In the genomic region with DNA sequence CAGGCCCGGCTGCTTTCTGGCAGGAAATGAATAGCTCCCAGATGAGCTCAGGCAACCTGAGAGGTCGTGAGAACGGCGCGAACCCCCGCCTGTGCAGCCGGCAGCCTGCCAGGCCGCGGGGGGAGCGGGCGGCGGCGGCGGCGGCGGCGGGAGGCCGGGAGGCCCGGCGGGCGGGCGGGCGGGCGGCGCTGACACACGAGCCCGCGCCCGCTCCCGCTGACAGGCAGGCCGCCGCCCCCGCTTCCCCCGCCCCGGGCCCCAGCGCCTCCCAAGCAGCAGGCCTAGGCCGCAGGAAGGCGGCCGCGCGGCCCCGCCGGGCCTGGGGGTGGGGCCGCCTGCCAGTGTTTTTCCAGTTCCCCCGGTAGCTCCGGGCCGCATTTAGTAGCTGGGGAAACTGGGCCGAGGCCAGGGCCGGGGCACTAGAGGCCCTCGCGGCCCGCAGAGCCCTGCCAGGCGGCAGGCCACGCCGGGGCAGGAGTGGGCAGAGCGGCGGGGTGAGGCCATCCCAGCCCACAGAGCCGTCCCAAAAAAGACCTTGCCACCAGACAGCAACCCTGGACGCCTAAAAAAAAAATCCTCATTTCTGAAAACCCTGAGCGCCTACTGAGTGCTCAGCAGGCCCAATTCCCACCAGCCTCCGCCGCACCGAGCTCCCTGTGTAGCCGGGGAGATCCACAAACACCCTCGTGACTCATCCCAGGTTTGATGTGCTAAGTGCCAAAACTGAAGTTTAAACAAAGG, we compare ENCODE assay signal across 8 cellular contexts. TPM values are rescaled to one million over a fixed set of nuclear protein-coding genes. Genes with fewer than 3 reads are reported as not detected.
DNase-seq lines count a peak whose midpoint lies in the region; ATAC-seq and TF ChIP-seq lines count a peak whose summit lies in the region.

No MANE protein-coding gene starts in this region.

- WGBS in tibial nerve, 2 donors, result 2 to 3% methylated on average over 11 to 15 of the region's 65 CpGs

- no peaks in the 10 kb centered on the region for H3K36me3 Mint-ChIP-seq in activated naive CD8-positive, alpha-beta T cell treated with anti-CD3 and anti-CD28 coated beads for 36 hours
- no peaks in the 10 kb centered on the region for H3K36me3 Mint-ChIP-seq in glutamatergic neuron (ENCODE audit: unreplicated experiment)

- TF ChIP-seq EP300 in Ishikawa (IDR thresholded peaks at IDR 0.05; ENCODE audit: borderline replicate concordance), result peak; percentile 92
- TF ChIP-seq EP300 in tibial nerve (IDR thresholded peaks at IDR 0.05), result peak in 1 of 2 donors; percentile 72

- no peaks in the 10 kb centered on the region for H3K9me3 Mint-ChIP-seq in activated naive CD8-positive, alpha-beta T cell treated with anti-CD3 and anti-CD28 coated beads for 36 hours
- no peaks in the 10 kb centered on the region for H3K9me3 Mint-ChIP-seq in glutamatergic neuron (ENCODE audit: unreplicated experiment)

- H3K4me1 ChIP-seq in RWPE2 (ENCODE audit: insufficient read depth, poor library complexity, severe bottlenecking) (peaks cover 33% of the 10 kb centered on the region), tibial nerve (peaks cover 4 to 61% (median 35%) of the 10 kb centered on the region in 4 donors)

- peak overlapping the region; percentile 44 for H3K4me3 Mint-ChIP-seq in activated naive CD8-positive, alpha-beta T cell treated with anti-CD3 and anti-CD28 coated beads for 36 hours
- H3K4me3 Mint-ChIP-seq in glutamatergic neuron (ENCODE audit: unreplicated experiment), result peak overlapping the region; percentile 53

- peak; percentile 57 for ATAC-seq in GM21390 (IDR thresholded peaks at IDR 0.05; ENCODE audit: unreplicated experiment)
- peak; percentile 34 for ATAC-seq in RWPE2 (ENCODE audit: low read depth)
- peak; percentile 80 for ATAC-seq in omental fat pad (ENCODE audit: low FRiP score)

- H3K4me3 ChIP-seq in RWPE2 (ENCODE audit: severe bottlenecking) (peak overlapping the region; percentile 42), tibial nerve (peak overlapping the region; percentile 13 to 50 (median 37))

- no peaks in the 10 kb centered on the region for H3K27me3 ChIP-seq in RWPE2 (ENCODE audit: insufficient read depth, poor library complexity, severe bottlenecking)
- H3K27me3 ChIP-seq in tibial nerve, result no peaks in the 10 kb centered on the region

- no peak for TF ChIP-seq CTCF in RWPE2 (IDR thresholded peaks at IDR 0.05; ENCODE audit: poor library complexity, severe bottlenecking)
- TF ChIP-seq CTCF in glutamatergic neuron (IDR thresholded peaks at IDR 0.05; ENCODE audit: partially characterized antibody, unreplicated experiment), result no peak
- TF ChIP-seq CTCF in omental fat pad (IDR thresholded peaks at IDR 0.05), result no peak
- TF ChIP-seq CTCF in tibial nerve (IDR thresholded peaks at IDR 0.05), result no peak

- peak overlapping the region; percentile 99 for H3K27ac ChIP-seq in RWPE2 (ENCODE audit: poor library complexity, severe bottlenecking)
- H3K27ac ChIP-seq in tibial nerve, result peak overlapping the region; percentile 83 to 96 (median 90)

- DNase-seq in CMK (ENCODE audit: low read depth) (peak; percentile 67), RWPE2 (ENCODE audit: low spot score) (peak; percentile 92), glutamatergic neuron (peak; percentile 72), omental fat pad (ENCODE audit: low spot score) (peak; percentile 52), tibial nerve (ENCODE audit: low spot score in 2 of 2) (peak; percentile 61 to 73)
- DNase-seq in activated naive CD8-positive, alpha-beta T cell treated with anti-CD3 and anti-CD28 coated beads for 36 hours, result peak; percentile 75

- H3K36me3 ChIP-seq in RWPE2 (ENCODE audit: low read depth) (peaks cover 20% of the 10 kb centered on the region), tibial nerve (no peaks in the 10 kb centered on the region)

- TF ChIP-seq POLR2A in tibial nerve (IDR thresholded peaks at IDR 0.05), result no peak

- no peaks in the 10 kb centered on the region for H3K9me3 ChIP-seq in RWPE2 (ENCODE audit: severe bottlenecking)
- H3K9me3 ChIP-seq in tibial nerve, result no peaks in the 10 kb centered on the region

- peak; percentile 30; the same call in 1 of the 2 replicates for TF ChIP-seq RAD21 in Ishikawa (IDR thresholded peaks at IDR 0.05; ENCODE audit: low read depth)

- peaks cover 24% of the 10 kb centered on the region for H3K4me1 Mint-ChIP-seq in activated naive CD8-positive, alpha-beta T cell treated with anti-CD3 and anti-CD28 coated beads for 36 hours
- H3K4me1 Mint-ChIP-seq in glutamatergic neuron (ENCODE audit: low read depth, unreplicated experiment), result peaks cover 13% of the 10 kb centered on the region

- peaks cover 51% of the 10 kb centered on the region for H3K27me3 Mint-ChIP-seq in activated naive CD8-positive, alpha-beta T cell treated with anti-CD3 and anti-CD28 coated beads for 36 hours
- peaks cover 15% of the 10 kb centered on the region for H3K27me3 Mint-ChIP-seq in glutamatergic neuron (ENCODE audit: unreplicated experiment)

- H3K27ac Mint-ChIP-seq in activated naive CD8-positive, alpha-beta T cell treated with anti-CD3 and anti-CD28 coated beads for 36 hours, result peak overlapping the region; percentile 60
- H3K27ac Mint-ChIP-seq in glutamatergic neuron (ENCODE audit: unreplicated experiment), result peak overlapping the region; percentile 19

TF ChIP-seq in Ishikawa, 13 proteins besides CTCF, POLR2A, EP300 and RAD21:
- TF ChIP-seq CEBPB (IDR thresholded peaks at IDR 0.05) (no peak; the same call in 1 of the 2 replicates), CREB1 (IDR thresholded peaks at IDR 0.05; ENCODE audit: low read depth) (0 out of 2 replicates have a peak, but pooled peaks have one; percentile 13), USF1 (IDR thresholded peaks at IDR 0.05) (peak; percentile 47), TCF12 (IDR thresholded peaks at IDR 0.05; ENCODE audit: low read depth) (peak; percentile 93), ZBTB7A (IDR thresholded peaks at IDR 0.05; ENCODE audit: low read depth) (no peak), YY1 (IDR thresholded peaks at IDR 0.05; ENCODE audit: low read depth) (peak; percentile 10; the same call in 1 of the 2 replicates), MAX (IDR thresholded peaks at IDR 0.05) (peak; percentile 10), NFIC (IDR thresholded peaks at IDR 0.05) (peak; percentile 97), TAF1 (IDR thresholded peaks at IDR 0.05; ENCODE audit: low read depth) (no peak), TEAD4 (IDR thresholded peaks at IDR 0.05) (peak; percentile 84), FOXM1 (IDR thresholded peaks at IDR 0.05; ENCODE audit: borderline replicate concordance, low read depth) (peak; percentile 67; the same call in 1 of the 2 replicates), EGR1 (IDR thresholded peaks at IDR 0.05) (peak; percentile 91)
- TF ChIP-seq, protein P1, sequence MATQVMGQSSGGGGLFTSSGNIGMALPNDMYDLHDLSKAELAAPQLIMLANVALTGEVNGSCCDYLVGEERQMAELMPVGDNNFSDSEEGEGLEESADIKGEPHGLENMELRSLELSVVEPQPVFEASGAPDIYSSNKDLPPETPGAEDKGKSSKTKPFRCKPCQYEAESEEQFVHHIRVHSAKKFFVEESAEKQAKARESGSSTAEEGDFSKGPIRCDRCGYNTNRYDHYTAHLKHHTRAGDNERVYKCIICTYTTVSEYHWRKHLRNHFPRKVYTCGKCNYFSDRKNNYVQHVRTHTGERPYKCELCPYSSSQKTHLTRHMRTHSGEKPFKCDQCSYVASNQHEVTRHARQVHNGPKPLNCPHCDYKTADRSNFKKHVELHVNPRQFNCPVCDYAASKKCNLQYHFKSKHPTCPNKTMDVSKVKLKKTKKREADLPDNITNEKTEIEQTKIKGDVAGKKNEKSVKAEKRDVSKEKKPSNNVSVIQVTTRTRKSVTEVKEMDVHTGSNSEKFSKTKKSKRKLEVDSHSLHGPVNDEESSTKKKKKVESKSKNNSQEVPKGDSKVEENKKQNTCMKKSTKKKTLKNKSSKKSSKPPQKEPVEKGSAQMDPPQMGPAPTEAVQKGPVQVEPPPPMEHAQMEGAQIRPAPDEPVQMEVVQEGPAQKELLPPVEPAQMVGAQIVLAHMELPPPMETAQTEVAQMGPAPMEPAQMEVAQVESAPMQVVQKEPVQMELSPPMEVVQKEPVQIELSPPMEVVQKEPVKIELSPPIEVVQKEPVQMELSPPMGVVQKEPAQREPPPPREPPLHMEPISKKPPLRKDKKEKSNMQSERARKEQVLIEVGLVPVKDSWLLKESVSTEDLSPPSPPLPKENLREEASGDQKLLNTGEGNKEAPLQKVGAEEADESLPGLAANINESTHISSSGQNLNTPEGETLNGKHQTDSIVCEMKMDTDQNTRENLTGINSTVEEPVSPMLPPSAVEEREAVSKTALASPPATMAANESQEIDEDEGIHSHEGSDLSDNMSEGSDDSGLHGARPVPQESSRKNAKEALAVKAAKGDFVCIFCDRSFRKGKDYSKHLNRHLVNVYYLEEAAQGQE (IDR thresholded peaks at IDR 0.05; ENCODE audit: low read depth), result no peak

RNA-seq across cellular contexts. Expression of gene HES1, which starts 5.6 kb away (rescaled TPM):
- under 1 TPM in 1 of 2 experiments, not detected in 1; 0.14 TPM for total RNA-seq in activated naive CD8-positive, alpha-beta T cell treated with anti-CD3 and anti-CD28 coated beads for 36 hours
- total RNA-seq in glutamatergic neuron (ENCODE audit: unreplicated experiment), result 0.34 TPM
- total RNA-seq in omental fat pad, result 10 to 100 TPM in 3 of 4 donors, 1 to 10 TPM in 1; 8.3 to 23.9 (median 12.7) TPM
- total RNA-seq in tibial nerve, result 10 to 100 TPM; 14.7 to 52.7 (median 27.7) TPM

Comparison
In these comparisons a context has a peak if more than half of its experiments do, and no peak if none do; other contexts are left out.
1. Peak in every context shown above with its lines: DNase-seq, ATAC-seq, H3K4me3 ChIP-seq and H3K27ac ChIP-seq.